Comparison of ENCODE assay signal across 8 cellular contexts in genomic region chr14:68627868-68628604, GRCh38.
DNase-seq lines count a peak whose midpoint lies in the region; ATAC-seq, FAIRE-seq and TF ChIP-seq lines count a peak whose summit lies in the region.

No MANE protein-coding gene starts in this region.

- DNase-seq in activated T-cell treated with anti-CD3 and anti-CD28 coated beads, Interleukin-2, amount 50 U/mL, for 24 hours, result peak; percentile 73
- DNase-seq in germinal center (ENCODE audit: low spot score), result peak; percentile 87
- peak in 54 of 56 donors; percentile 37 to 90 (median 77) for DNase-seq in nucleus accumbens (lab: John Stamatoyannopoulos, UW)
- DNase-seq in thoracic aorta (ENCODE audit: low spot score), result no peak
- no peak for DNase-seq in GM12892 (ENCODE audit: insufficient read length)
- DNase-seq in COR-L47 (lab: John Stamatoyannopoulos, UW), result no peak
- no peak for DNase-seq in MV-4-11 (lab: John Stamatoyannopoulos, UW)

- no peaks in the 10 kb centered on the region for H3K36me3 Mint-ChIP-seq in activated T-cell treated with anti-CD3 and anti-CD28 coated beads, Interleukin-2, amount 50 U/mL, for 24 hours (ENCODE audit: low read depth)

- 0 out of 2 replicates have a peak overlapping the region, but pooled peaks have one; percentile 9 for H3K27ac ChIP-seq in HUES64 (ENCODE audit: low read depth, low read length)
- H3K27ac ChIP-seq in thoracic aorta, result peak overlapping the region in 1 of 2 donors; percentile 78

- H3K9me3 ChIP-seq in HUES64 (ENCODE audit: insufficient read depth, low read depth, low read length), result no peaks in the 10 kb centered on the region
- H3K9me3 ChIP-seq in thoracic aorta, result no peaks in the 10 kb centered on the region

- H3K9me3 Mint-ChIP-seq in activated T-cell treated with anti-CD3 and anti-CD28 coated beads, Interleukin-2, amount 50 U/mL, for 24 hours, result no peaks in the 10 kb centered on the region

- ATAC-seq in thoracic aorta (ENCODE audit: insufficient number of reproducible peaks, low FRiP score, low read depth), result no peak

- H3K4me3 Mint-ChIP-seq in activated T-cell treated with anti-CD3 and anti-CD28 coated beads, Interleukin-2, amount 50 U/mL, for 24 hours, result peak overlapping the region; percentile 63

- H3K4me3 ChIP-seq in HUES64 (ENCODE audit: low read length), result peak overlapping the region; percentile 40
- peak overlapping the region; percentile 53 for H3K4me3 ChIP-seq in thoracic aorta

- FAIRE-seq in GM12892 (lab: Jason Lieb, UNC), result no peak

- H3K4me1 ChIP-seq in HUES64 (ENCODE audit: insufficient read depth, low read length) (peaks cover 19% of the 10 kb centered on the region), thoracic aorta (ENCODE audit: control insufficient read depth in 1 of 2, low read depth in 2 of 2) (peaks cover 10 to 52% of the 10 kb centered on the region in 2 donors)

- H3K36me3 ChIP-seq in HUES64 (ENCODE audit: insufficient read depth, low read length), result no peaks in the 10 kb centered on the region
- H3K36me3 ChIP-seq in thoracic aorta, result no peaks in the 10 kb centered on the region

- H3K27me3 ChIP-seq in HUES64 (ENCODE audit: insufficient read depth, low read length) (no peaks in the 10 kb centered on the region), thoracic aorta (replicated peaks; ENCODE audit: insufficient read depth) (no peaks in the 10 kb centered on the region)

- H3K9ac ChIP-seq in HUES64 (ENCODE audit: low read depth, low read length), result peak overlapping the region; percentile 51

- TF ChIP-seq POLR2A in GM12892 (IDR thresholded peaks at IDR 0.05; ENCODE audit: low read depth, low read length), result no peak

- H3K27ac Mint-ChIP-seq in activated T-cell treated with anti-CD3 and anti-CD28 coated beads, Interleukin-2, amount 50 U/mL, for 24 hours, result peak overlapping the region; percentile 50

- H3K27me3 Mint-ChIP-seq in activated T-cell treated with anti-CD3 and anti-CD28 coated beads, Interleukin-2, amount 50 U/mL, for 24 hours, result peaks cover 3% of the 10 kb centered on the region

- TF ChIP-seq CTCF in thoracic aorta (IDR thresholded peaks at IDR 0.05), result no peak

- 56% methylated on average over 37 of the region's 37 CpGs for WGBS in HUES64

- peaks cover 16% of the 10 kb centered on the region for H3K4me1 Mint-ChIP-seq in activated T-cell treated with anti-CD3 and anti-CD28 coated beads, Interleukin-2, amount 50 U/mL, for 24 hours (ENCODE audit: low read depth)

Comparison
In these comparisons a context has a peak if more than half of its experiments do, and no peak if none do; other contexts are left out.
1. DNase-seq: peak in activated T-cell treated with anti-CD3 and anti-CD28 coated beads, Interleukin-2, amount 50 U/mL, for 24 hours (single experiment), germinal center (single experiment) and nucleus accumbens (54 of 56); none in thoracic aorta (single experiment), GM12892 (single experiment), COR-L47 (single experiment) and MV-4-11 (single experiment).